Comparison of ENCODE assay signal across 2 cellular contexts in genomic region chr19:15629003-15629880, GRCh38.
A peak's percentile ranks its signal among the peaks of the same experiment; 100 is the strongest.
TF ChIP-seq lines count a peak whose summit lies in the region.

No MANE protein-coding gene starts in this region.

TF ChIP-seq in GM12891, 5 proteins besides CTCF, POLR2A, EP300 and RAD21:
- TF ChIP-seq TAF1 (IDR thresholded peaks at IDR 0.05; ENCODE audit: low read depth, low read length) = no peak
TF ChIP-seq in GM12891: peak in this region for 0.

TF ChIP-seq in HepG2, 621 proteins besides CTCF, POLR2A, EP300 and RAD21 (continued from another document):
- TF ChIP-seq TARDBP (CRISPR knock-in tag; IDR thresholded peaks at IDR 0.05) = 0 out of 2 replicates have a peak, but pooled peaks have one; percentile 17
- TF ChIP-seq ETV5 (CRISPR knock-in tag; IDR thresholded peaks at IDR 0.05; ENCODE audit: borderline replicate concordance) = 0 out of 2 replicates have a peak, but pooled peaks have one; percentile 19
- TF ChIP-seq HMGXB4 (CRISPR knock-in tag; IDR thresholded peaks at IDR 0.05; ENCODE audit: borderline replicate concordance in 1 of 2, low read depth in 1 of 2) = 0 out of 4 replicates have a peak, but pooled peaks of 1 of the 2 experiments have one; percentile 24
- TF ChIP-seq ELF1 (CRISPR knock-in tag; IDR thresholded peaks at IDR 0.05) = 0 out of 2 replicates have a peak, but pooled peaks have one; percentile 27
- TF ChIP-seq IRF1 (CRISPR knock-in tag; IDR thresholded peaks at IDR 0.05; ENCODE audit: low read depth) = no peak
- TF ChIP-seq ERF (CRISPR knock-in tag; IDR thresholded peaks at IDR 0.05) = peak; percentile 51; the same call in 1 of the 2 replicates
- peak; percentile 62; the same call in 1 of the 2 replicates for TF ChIP-seq SMC3 (IDR thresholded peaks at IDR 0.05; ENCODE audit: low read length)
- TF ChIP-seq ZNF687 (CRISPR knock-in tag; IDR thresholded peaks at IDR 0.05) = 0 out of 2 replicates have a peak, but pooled peaks have one; percentile 10
- TF ChIP-seq E2F5 (CRISPR knock-in tag; conservative IDR thresholded peaks at IDR 0.05) = no peak
- TF ChIP-seq REST (IDR thresholded peaks at IDR 0.05; ENCODE audit: borderline replicate concordance in 1 of 2, low read depth in 1 of 2, low read length in 2 of 2) = peak in 1 of 2 experiments; percentile 63; a peak in 3 of 4 replicates
- no peak for TF ChIP-seq ZBTB10 (CRISPR knock-in tag; IDR thresholded peaks at IDR 0.05; ENCODE audit: borderline replicate concordance)
- TF ChIP-seq SYNCRIP (IDR thresholded peaks at IDR 0.05; ENCODE audit: insufficient read depth, low read depth, low read length) = no peak
- 0 out of 2 replicates have a peak, but pooled peaks have one; percentile 22 for TF ChIP-seq SIX4 (CRISPR knock-in tag; IDR thresholded peaks at IDR 0.05)
- TF ChIP-seq THAP11 (CRISPR knock-in tag; IDR thresholded peaks at IDR 0.05) = 0 out of 2 replicates have a peak, but pooled peaks have one; percentile 23
- peak; percentile 90 for TF ChIP-seq MIER2 (CRISPR knock-in tag; IDR thresholded peaks at IDR 0.05)
- TF ChIP-seq HNF1B (CRISPR knock-in tag; IDR thresholded peaks at IDR 0.05) = peak; percentile 53; the same call in 1 of the 2 replicates
- TF ChIP-seq STAG1 (CRISPR knock-in tag; IDR thresholded peaks at IDR 0.05) = peak; percentile 96
- no peak for TF ChIP-seq ZNF124 (CRISPR knock-in tag; IDR thresholded peaks at IDR 0.05)
- TF ChIP-seq KDM2A (CRISPR knock-in tag; IDR thresholded peaks at IDR 0.05; ENCODE audit: borderline replicate concordance, low read depth) = peak; percentile 52; the same call in 1 of the 2 replicates
- peak; percentile 87 for TF ChIP-seq GFI1 (CRISPR knock-in tag; IDR thresholded peaks at IDR 0.05; ENCODE audit: borderline replicate concordance)
- TF ChIP-seq CBX1 (IDR thresholded peaks at IDR 0.05; ENCODE audit: low read depth) = no peak
- TF ChIP-seq PHF5A (CRISPR knock-in tag; IDR thresholded peaks at IDR 0.05; ENCODE audit: low read depth, unreplicated experiment) = no peak
- no peak for TF ChIP-seq ZBTB46 (CRISPR knock-in tag; IDR thresholded peaks at IDR 0.05; ENCODE audit: borderline replicate concordance)
- TF ChIP-seq ZNF768 (CRISPR knock-in tag; IDR thresholded peaks at IDR 0.05) = peak; percentile 63; the same call in 1 of the 2 replicates
- TF ChIP-seq NFKBIZ (CRISPR knock-in tag; IDR thresholded peaks at IDR 0.05) = no peak
- TF ChIP-seq RCOR2 (CRISPR knock-in tag; IDR thresholded peaks at IDR 0.05) = no peak
- TF ChIP-seq ZNF574 (CRISPR knock-in tag; IDR thresholded peaks at IDR 0.05) = 0 out of 2 replicates have a peak, but pooled peaks have one; percentile 19
- TF ChIP-seq ZC3H13 (CRISPR knock-in tag; IDR thresholded peaks at IDR 0.05) = no peak
- TF ChIP-seq NRL (CRISPR knock-in tag; IDR thresholded peaks at IDR 0.05; ENCODE audit: borderline replicate concordance) = no peak
